In the genomic region with DNA sequence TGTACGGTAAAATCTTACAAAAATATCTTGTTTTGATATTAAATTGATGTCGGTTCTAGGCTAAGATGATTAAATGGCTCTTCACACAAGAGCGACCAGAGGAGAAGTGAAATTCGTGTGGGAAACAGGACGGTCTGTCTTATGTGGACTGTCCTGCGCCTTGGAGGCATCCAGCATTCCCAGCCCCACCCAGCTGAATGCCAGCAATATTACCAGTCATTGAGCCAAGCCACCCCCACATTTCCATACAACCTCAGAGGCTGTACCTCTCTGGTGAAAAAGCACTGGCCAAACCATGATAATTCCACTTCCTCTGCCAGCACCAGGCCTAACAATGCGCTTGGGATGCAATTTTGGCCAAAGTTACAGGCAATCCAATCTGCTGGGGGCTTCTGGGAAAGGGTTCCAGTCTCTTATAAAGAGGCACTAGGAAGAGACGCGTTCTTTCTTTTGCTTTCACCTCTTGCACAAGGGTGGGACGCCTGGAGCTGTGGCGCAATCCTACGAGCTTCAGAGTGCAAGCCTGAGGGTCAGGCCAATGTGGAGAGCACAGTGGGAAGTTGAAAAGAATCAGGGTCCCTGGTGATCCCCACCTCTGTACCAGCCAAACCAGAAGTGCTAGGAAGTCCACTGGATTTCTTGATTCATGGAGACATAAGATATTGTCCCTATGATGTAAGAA, we compare ENCODE assay signal across 1 cellular context.
TF ChIP-seq lines count a peak whose summit lies in the region.

No MANE protein-coding gene starts in this region.

TF ChIP-seq in SK-N-SH, 30 proteins besides CTCF, POLR2A, EP300 and RAD21 (continued from another document):
- TF ChIP-seq, protein P1, sequence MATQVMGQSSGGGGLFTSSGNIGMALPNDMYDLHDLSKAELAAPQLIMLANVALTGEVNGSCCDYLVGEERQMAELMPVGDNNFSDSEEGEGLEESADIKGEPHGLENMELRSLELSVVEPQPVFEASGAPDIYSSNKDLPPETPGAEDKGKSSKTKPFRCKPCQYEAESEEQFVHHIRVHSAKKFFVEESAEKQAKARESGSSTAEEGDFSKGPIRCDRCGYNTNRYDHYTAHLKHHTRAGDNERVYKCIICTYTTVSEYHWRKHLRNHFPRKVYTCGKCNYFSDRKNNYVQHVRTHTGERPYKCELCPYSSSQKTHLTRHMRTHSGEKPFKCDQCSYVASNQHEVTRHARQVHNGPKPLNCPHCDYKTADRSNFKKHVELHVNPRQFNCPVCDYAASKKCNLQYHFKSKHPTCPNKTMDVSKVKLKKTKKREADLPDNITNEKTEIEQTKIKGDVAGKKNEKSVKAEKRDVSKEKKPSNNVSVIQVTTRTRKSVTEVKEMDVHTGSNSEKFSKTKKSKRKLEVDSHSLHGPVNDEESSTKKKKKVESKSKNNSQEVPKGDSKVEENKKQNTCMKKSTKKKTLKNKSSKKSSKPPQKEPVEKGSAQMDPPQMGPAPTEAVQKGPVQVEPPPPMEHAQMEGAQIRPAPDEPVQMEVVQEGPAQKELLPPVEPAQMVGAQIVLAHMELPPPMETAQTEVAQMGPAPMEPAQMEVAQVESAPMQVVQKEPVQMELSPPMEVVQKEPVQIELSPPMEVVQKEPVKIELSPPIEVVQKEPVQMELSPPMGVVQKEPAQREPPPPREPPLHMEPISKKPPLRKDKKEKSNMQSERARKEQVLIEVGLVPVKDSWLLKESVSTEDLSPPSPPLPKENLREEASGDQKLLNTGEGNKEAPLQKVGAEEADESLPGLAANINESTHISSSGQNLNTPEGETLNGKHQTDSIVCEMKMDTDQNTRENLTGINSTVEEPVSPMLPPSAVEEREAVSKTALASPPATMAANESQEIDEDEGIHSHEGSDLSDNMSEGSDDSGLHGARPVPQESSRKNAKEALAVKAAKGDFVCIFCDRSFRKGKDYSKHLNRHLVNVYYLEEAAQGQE (IDR thresholded peaks at IDR 0.05; ENCODE audit: low read depth, low read length) = no peak
- no peak for TF ChIP-seq RCOR1 (IDR thresholded peaks at IDR 0.05; ENCODE audit: low read length)
